21 cellular contexts compared by ENCODE assay signal in the genomic region with DNA sequence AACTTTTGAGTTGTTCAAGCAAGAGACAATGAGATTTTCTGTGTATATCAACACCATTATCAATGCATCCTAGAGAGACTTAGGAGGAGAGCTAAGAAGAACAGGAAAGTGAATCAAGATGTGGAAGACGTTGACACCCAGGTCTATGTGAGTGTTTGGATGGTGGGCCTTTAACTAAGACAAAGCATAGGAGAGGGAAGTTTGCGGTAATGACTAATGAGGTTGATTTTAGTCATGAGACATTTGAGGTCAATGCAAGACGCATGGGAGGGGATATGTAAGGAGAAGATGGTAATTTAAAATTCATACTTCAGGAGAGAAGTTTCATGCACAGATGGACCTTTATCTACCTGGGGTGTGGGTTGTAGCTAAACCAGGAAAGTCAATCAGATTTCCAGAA.
A peak's percentile ranks its signal among the peaks of the same experiment; 100 is the strongest.
DNase-seq lines count a peak whose midpoint lies in the region; ATAC-seq, FAIRE-seq and TF ChIP-seq lines count a peak whose summit lies in the region.
"Had no signal": no experiment of that assay in that cellular context is flagged by ENCODE, and none has a peak within 500 bp of the region (broad histone marks: within the 10 kb centered on the region; RNA-seq: fewer than 3 reads in every experiment).

No MANE protein-coding gene starts in this region.

- H3K27me3 ChIP-seq in astrocyte (ENCODE audit: insufficient read depth, low read length) (no peaks in the 10 kb centered on the region), psoas muscle (ENCODE audit: insufficient read depth in 3 of 3, low read length in 2 of 3) (no peaks in the 10 kb centered on the region), left ventricle myocardium inferior (ENCODE audit: low read depth) (no peaks in the 10 kb centered on the region)
- H3K27me3 ChIP-seq: BLaER1 had no signal

- no peaks in the 10 kb centered on the region for H3K79me2 ChIP-seq in astrocyte (ENCODE audit: insufficient read depth, low read length)

- H3K36me3 ChIP-seq in astrocyte (ENCODE audit: insufficient read depth, low read length), result no peaks in the 10 kb centered on the region
- H3K36me3 ChIP-seq in psoas muscle (ENCODE audit: insufficient read depth in 1 of 2, low read depth in 1 of 2), result no peaks in the 10 kb centered on the region
- no peaks in the 10 kb centered on the region for H3K36me3 ChIP-seq in left ventricle myocardium inferior

- no peaks in the 10 kb centered on the region for H3K9me3 Mint-ChIP-seq in activated naive CD8-positive, alpha-beta T cell treated with anti-CD3 and anti-CD28 coated beads, Interleukin-2, amount 50 U/mL, for 24 hours
- no peaks in the 10 kb centered on the region for H3K9me3 Mint-ChIP-seq in activated naive CD8-positive, alpha-beta T cell treated with anti-CD3 and anti-CD28 coated beads for 36 hours
- no peaks in the 10 kb centered on the region for H3K9me3 Mint-ChIP-seq in astrocyte (ENCODE audit: unreplicated experiment)
- H3K9me3 Mint-ChIP-seq in CD14-positive monocyte, result peaks cover 0 to 7% (median 2%) of the 10 kb centered on the region in 7 donors
- H3K9me3 Mint-ChIP-seq: CD8-positive, alpha-beta T cell had no signal

- H3K4me3 Mint-ChIP-seq in activated naive CD8-positive, alpha-beta T cell treated with anti-CD3 and anti-CD28 coated beads, Interleukin-2, amount 50 U/mL, for 24 hours, result no peak overlapping the region
- no peak overlapping the region for H3K4me3 Mint-ChIP-seq in activated naive CD8-positive, alpha-beta T cell treated with anti-CD3 and anti-CD28 coated beads for 36 hours
- H3K4me3 Mint-ChIP-seq in astrocyte (ENCODE audit: unreplicated experiment) (no peak overlapping the region), CD14-positive monocyte (no peak overlapping the region)
- H3K4me3 Mint-ChIP-seq: CD8-positive, alpha-beta T cell had no signal

- no peaks in the 10 kb centered on the region for H4K20me1 ChIP-seq in astrocyte (ENCODE audit: insufficient read depth, low read length)
- H4K20me1 ChIP-seq: BLaER1 had no signal

- peak overlapping the region; percentile 33 for H3K4me2 ChIP-seq in astrocyte (ENCODE audit: low read length)
- H3K4me2 ChIP-seq: BLaER1 had no signal

- FAIRE-seq in astrocyte (lab: Jason Lieb, UNC), result no peak
- FAIRE-seq: A204.1, H1, HepG2 had no signal

- H3K27ac Mint-ChIP-seq in activated naive CD8-positive, alpha-beta T cell treated with anti-CD3 and anti-CD28 coated beads, Interleukin-2, amount 50 U/mL, for 24 hours, result peak overlapping the region; percentile 33
- H3K27ac Mint-ChIP-seq in activated naive CD8-positive, alpha-beta T cell treated with anti-CD3 and anti-CD28 coated beads for 36 hours, result no peak overlapping the region
- H3K27ac Mint-ChIP-seq in astrocyte (ENCODE audit: unreplicated experiment), result no peak overlapping the region
- H3K27ac Mint-ChIP-seq in CD14-positive monocyte, result no peak overlapping the region
- H3K27ac Mint-ChIP-seq: CD8-positive, alpha-beta T cell had no signal

- no peak overlapping the region for H3K9ac ChIP-seq in astrocyte (ENCODE audit: low read length)
- H3K9ac ChIP-seq: BLaER1 had no signal

- H3K4me1 Mint-ChIP-seq in activated naive CD8-positive, alpha-beta T cell treated with anti-CD3 and anti-CD28 coated beads, Interleukin-2, amount 50 U/mL, for 24 hours, result peaks cover 16% of the 10 kb centered on the region
- H3K4me1 Mint-ChIP-seq in activated naive CD8-positive, alpha-beta T cell treated with anti-CD3 and anti-CD28 coated beads for 36 hours, result no peaks in the 10 kb centered on the region
- H3K4me1 Mint-ChIP-seq in astrocyte (ENCODE audit: low read depth, unreplicated experiment), result no peaks in the 10 kb centered on the region
- no peaks in the 10 kb centered on the region for H3K4me1 Mint-ChIP-seq in CD14-positive monocyte

- peak; percentile 78 for ATAC-seq in activated naive CD8-positive, alpha-beta T cell treated with anti-CD3 and anti-CD28 coated beads, Interleukin-2, amount 50 U/mL, for 24 hours
- no peak for ATAC-seq in GM18861 (IDR thresholded peaks at IDR 0.05; ENCODE audit: unreplicated experiment)
- ATAC-seq in psoas muscle, result no peak
- ATAC-seq: CD8-positive, alpha-beta T cell; HepG2 had no signal

- no peak overlapping the region for H3K4me3 ChIP-seq in astrocyte (ENCODE audit: insufficient read depth, low read depth, low read length)
- H3K4me3 ChIP-seq in psoas muscle, result no peak overlapping the region
- no peak overlapping the region for H3K4me3 ChIP-seq in left ventricle myocardium inferior
- H3K4me3 ChIP-seq: BLaER1 had no signal

- H3K27ac ChIP-seq in astrocyte (ENCODE audit: low read depth, low read length) (no peak overlapping the region), psoas muscle (no peak overlapping the region), left ventricle myocardium inferior (replicated peaks) (no peak overlapping the region)
- H3K27ac ChIP-seq: BLaER1 had no signal

- 92 to 96% (median 94%) methylated on average over 3 of the region's 3 CpGs for WGBS in psoas muscle, 3 donors

- H2AFZ ChIP-seq in astrocyte (ENCODE audit: low read depth, low read length), result no peak overlapping the region

- no peak for TF ChIP-seq CTCF in astrocyte (IDR thresholded peaks at IDR 0.05; ENCODE audit: insufficient read depth, low read depth, low read length)
- TF ChIP-seq CTCF in CD14-positive monocyte (IDR thresholded peaks at IDR 0.05), result no peak
- TF ChIP-seq CTCF in psoas muscle (IDR thresholded peaks at IDR 0.05), result no peak
- no peak for TF ChIP-seq CTCF in left ventricle myocardium inferior (IDR thresholded peaks at IDR 0.05; ENCODE audit: borderline replicate concordance)

- DNase-seq in activated naive CD8-positive, alpha-beta T cell treated with anti-CD3 and anti-CD28 coated beads, Interleukin-2, amount 50 U/mL, for 24 hours, result no peak
- DNase-seq in activated naive CD8-positive, alpha-beta T cell treated with anti-CD3 and anti-CD28 coated beads for 36 hours, result no peak
- DNase-seq in NOMO-1 (lab: John Stamatoyannopoulos, UW; ENCODE audit: unreplicated experiment in 2 of 2) (peak; percentile 35 to 79), astrocyte (ENCODE audit: low read depth) (peak; percentile 76), CD14-positive monocyte (ENCODE audit: low spot score) (no peak), psoas muscle (no peak), left ventricle myocardium inferior (no peak)
- DNase-seq: Calu3; CD8-positive, alpha-beta T cell; DMS53; KBM-7; NCI-H1092; NCI-H1436 treated with DMSO at 0.1 percent for 48 hours; NCI-H2029; NCI-H2171; NCI-H526 had no signal

- H3K4me1 ChIP-seq in astrocyte (ENCODE audit: insufficient read depth, low read length) (no peaks in the 10 kb centered on the region), psoas muscle (no peaks in the 10 kb centered on the region), left ventricle myocardium inferior (no peaks in the 10 kb centered on the region)
- H3K4me1 ChIP-seq: BLaER1 had no signal

- no peaks in the 10 kb centered on the region for H3K27me3 Mint-ChIP-seq in activated naive CD8-positive, alpha-beta T cell treated with anti-CD3 and anti-CD28 coated beads, Interleukin-2, amount 50 U/mL, for 24 hours
- H3K27me3 Mint-ChIP-seq in activated naive CD8-positive, alpha-beta T cell treated with anti-CD3 and anti-CD28 coated beads for 36 hours, result no peaks in the 10 kb centered on the region
- peaks cover under 1% of the 10 kb centered on the region for H3K27me3 Mint-ChIP-seq in astrocyte (ENCODE audit: low read depth, unreplicated experiment)
- no peaks in the 10 kb centered on the region for H3K27me3 Mint-ChIP-seq in CD14-positive monocyte (ENCODE audit: low read depth in 3 of 3)

- H3K9me3 ChIP-seq in astrocyte (ENCODE audit: insufficient read depth, low read depth, low read length), result no peaks in the 10 kb centered on the region
- no peaks in the 10 kb centered on the region for H3K9me3 ChIP-seq in psoas muscle
- no peaks in the 10 kb centered on the region for H3K9me3 ChIP-seq in left ventricle myocardium inferior (replicated peaks)

- H3K36me3 Mint-ChIP-seq in activated naive CD8-positive, alpha-beta T cell treated with anti-CD3 and anti-CD28 coated beads, Interleukin-2, amount 50 U/mL, for 24 hours (ENCODE audit: low read depth), result peaks cover 13% of the 10 kb centered on the region
- H3K36me3 Mint-ChIP-seq in activated naive CD8-positive, alpha-beta T cell treated with anti-CD3 and anti-CD28 coated beads for 36 hours, result peaks cover 1% of the 10 kb centered on the region
- H3K36me3 Mint-ChIP-seq in astrocyte (ENCODE audit: low read depth, unreplicated experiment), result no peaks in the 10 kb centered on the region
- H3K36me3 Mint-ChIP-seq in CD14-positive monocyte, result peaks cover 52 to 59% of the 10 kb centered on the region in 2 donors

- intact Hi-C loops in CD14-positive monocyte (cut with micrococcal nuclease) (no loop called here), psoas muscle (cut with DNase I) (no loop called here), left ventricle myocardium inferior (cut with micrococcal nuclease) (no loop called here)

Comparison
In these comparisons a context has a peak if more than half of its experiments do, and no peak if none do; other contexts are left out.
1. DNase-seq: peak in NOMO-1 (2 of 2) and astrocyte (single experiment); none in activated naive CD8-positive, alpha-beta T cell treated with anti-CD3 and anti-CD28 coated beads, Interleukin-2, amount 50 U/mL, for 24 hours (single experiment), activated naive CD8-positive, alpha-beta T cell treated with anti-CD3 and anti-CD28 coated beads for 36 hours (single experiment), CD14-positive monocyte (single experiment), psoas muscle (0 of 2) and left ventricle myocardium inferior (single experiment).